9 cellular contexts compared by ENCODE assay signal in the genomic region with DNA sequence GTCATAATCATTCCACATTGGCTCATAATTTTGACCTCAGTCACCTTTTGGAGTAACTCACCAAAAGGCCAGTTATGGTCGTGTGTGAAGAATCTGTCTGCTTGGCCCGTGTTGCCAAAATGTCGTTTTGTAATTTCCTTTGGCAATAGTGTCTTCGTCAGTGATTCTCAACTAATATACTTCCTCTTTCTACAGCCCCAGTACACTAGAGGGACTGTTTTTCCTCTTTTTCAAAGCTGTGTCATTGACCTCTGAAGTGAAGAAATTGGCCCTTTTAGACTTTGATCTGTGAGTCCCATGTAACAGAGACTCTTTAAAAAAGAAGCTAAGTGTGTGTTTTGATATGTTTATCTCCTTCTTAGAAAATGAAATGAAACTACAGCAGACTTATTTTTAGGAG. TPM values are rescaled to one million over a fixed set of nuclear protein-coding genes. Genes with fewer than 3 reads are reported as not detected.
A peak's percentile ranks its signal among the peaks of the same experiment; 100 is the strongest.
DNase-seq lines count a peak whose midpoint lies in the region; ATAC-seq and TF ChIP-seq lines count a peak whose summit lies in the region.
"Had no signal": no experiment of that assay in that cellular context is flagged by ENCODE, and none has a peak within 500 bp of the region (broad histone marks: within the 10 kb centered on the region; RNA-seq: fewer than 3 reads in every experiment).

No MANE protein-coding gene starts in this region.

- H3K27ac ChIP-seq in OCI-LY3 (ENCODE audit: low read length), result no peak overlapping the region

- no peak for TF ChIP-seq CTCF in OCI-LY3 (IDR thresholded peaks at IDR 0.05; ENCODE audit: low read depth, low read length)
- TF ChIP-seq CTCF in endothelial cell (IDR thresholded peaks at IDR 0.05; ENCODE audit: unreplicated experiment), result no peak
- no peak for TF ChIP-seq CTCF in nephron (IDR thresholded peaks at IDR 0.05; ENCODE audit: unreplicated experiment in 3 of 3)

- H3K9ac ChIP-seq in OCI-LY3 (ENCODE audit: low read length), result no peak overlapping the region

- no peaks in the 10 kb centered on the region for H3K9me3 Mint-ChIP-seq in activated CD8-positive, alpha-beta memory T cell treated with anti-CD3 and anti-CD28 coated beads, Interleukin-2, amount 10 ng/mL, durations not matched to agents 7 days and 5 days (ENCODE audit: low read depth)
- H3K9me3 Mint-ChIP-seq in endothelial cell (ENCODE audit: unreplicated experiment) (no peaks in the 10 kb centered on the region), nephron (no peaks in the 10 kb centered on the region)

- peaks cover 37% of the 10 kb centered on the region for H3K36me3 Mint-ChIP-seq in activated CD8-positive, alpha-beta memory T cell treated with anti-CD3 and anti-CD28 coated beads, Interleukin-2, amount 10 ng/mL, durations not matched to agents 7 days and 5 days
- H3K36me3 Mint-ChIP-seq in endothelial cell (ENCODE audit: low read depth, unreplicated experiment) (peaks cover 32% of the 10 kb centered on the region), nephron (ENCODE audit: low read depth) (peaks cover 44% of the 10 kb centered on the region)

- peaks cover 29% of the 10 kb centered on the region for H3K4me1 ChIP-seq in OCI-LY3 (ENCODE audit: low read length)

- DNase-seq in activated CD8-positive, alpha-beta memory T cell treated with anti-CD3 and anti-CD28 coated beads, Interleukin-2, amount 10 ng/mL, durations not matched to agents 7 days and 5 days, result no peak
- DNase-seq in activated CD8-positive, alpha-beta memory T cell treated with anti-CD3 and anti-CD28 coated beads, Interleukin-2, amount 50 U/mL, for 4 hours, result no peak
- DNase-seq in endothelial cell (ENCODE audit: low spot score) (no peak), cortex of kidney (lab: John Stamatoyannopoulos, UW) (no peak)

- peaks cover 42% of the 10 kb centered on the region for H3K27me3 ChIP-seq in OCI-LY3 (ENCODE audit: low read depth, low read length)

- H3K4me3 Mint-ChIP-seq in activated CD8-positive, alpha-beta memory T cell treated with anti-CD3 and anti-CD28 coated beads, Interleukin-2, amount 10 ng/mL, durations not matched to agents 7 days and 5 days, result peak overlapping the region; percentile 3
- H3K4me3 Mint-ChIP-seq in endothelial cell (ENCODE audit: unreplicated experiment) (no peak overlapping the region), nephron (peak overlapping the region in 1 of 3 experiments; percentile 15)

- H3K9me3 ChIP-seq in OCI-LY3 (ENCODE audit: insufficient read depth, low read length), result no peaks in the 10 kb centered on the region
- H3K9me3 ChIP-seq: Caco-2 had no signal

- peaks cover 62% of the 10 kb centered on the region for H4K20me1 ChIP-seq in OCI-LY3 (ENCODE audit: insufficient read depth, low read length)

- H2AFZ ChIP-seq in OCI-LY3 (ENCODE audit: low read depth, low read length), result no peak overlapping the region

- CTCF ChIA-PET in activated CD8-positive, alpha-beta memory T cell treated with anti-CD3 and anti-CD28 coated beads, Interleukin-2, amount 10 ng/mL, durations not matched to agents 7 days and 5 days (lab: Charles Lee), result no interaction called here

- no peak for ATAC-seq in activated CD8-positive, alpha-beta memory T cell treated with anti-CD3 and anti-CD28 coated beads, Interleukin-2, amount 10 ng/mL, durations not matched to agents 7 days and 5 days
- ATAC-seq in GM18520 (IDR thresholded peaks at IDR 0.05; ENCODE audit: unreplicated experiment) (no peak), HG02970 (IDR thresholded peaks at IDR 0.05; ENCODE audit: low FRiP score, unreplicated experiment) (no peak)

- H3K27me3 Mint-ChIP-seq in activated CD8-positive, alpha-beta memory T cell treated with anti-CD3 and anti-CD28 coated beads, Interleukin-2, amount 10 ng/mL, durations not matched to agents 7 days and 5 days, result peaks cover 2% of the 10 kb centered on the region
- H3K27me3 Mint-ChIP-seq in endothelial cell (ENCODE audit: unreplicated experiment) (peaks cover 10% of the 10 kb centered on the region), nephron (ENCODE audit: low read depth) (peaks cover 3% of the 10 kb centered on the region)

- H3K4me2 ChIP-seq in OCI-LY3 (ENCODE audit: low read length), result peak overlapping the region; percentile 71

- no peaks in the 10 kb centered on the region for H3K36me3 ChIP-seq in OCI-LY3 (replicated peaks; ENCODE audit: low read depth, low read length)

- H3K79me2 ChIP-seq in OCI-LY3 (ENCODE audit: low read length), result no peaks in the 10 kb centered on the region

- H3K4me1 Mint-ChIP-seq in activated CD8-positive, alpha-beta memory T cell treated with anti-CD3 and anti-CD28 coated beads, Interleukin-2, amount 10 ng/mL, durations not matched to agents 7 days and 5 days, result peaks cover 61% of the 10 kb centered on the region
- peaks cover 42% of the 10 kb centered on the region for H3K4me1 Mint-ChIP-seq in endothelial cell (ENCODE audit: unreplicated experiment)
- H3K4me1 Mint-ChIP-seq in nephron, result peaks cover 50% of the 10 kb centered on the region

- H3K4me3 ChIP-seq in OCI-LY3 (ENCODE audit: low read length), result peak overlapping the region; percentile 37; the same call in 1 of the 2 replicates

- H3K27ac Mint-ChIP-seq in activated CD8-positive, alpha-beta memory T cell treated with anti-CD3 and anti-CD28 coated beads, Interleukin-2, amount 10 ng/mL, durations not matched to agents 7 days and 5 days, result peak overlapping the region; percentile 66
- H3K27ac Mint-ChIP-seq in endothelial cell (ENCODE audit: unreplicated experiment) (peak overlapping the region; percentile 59), nephron (peak overlapping the region; percentile 36 to 38 (median 36))

RNA-seq across cellular contexts. Expression of gene FOXO3, which starts 5.2 kb away (rescaled TPM):
- total RNA-seq in activated CD8-positive, alpha-beta memory T cell treated with anti-CD3 and anti-CD28 coated beads, Interleukin-2, amount 10 ng/mL, durations not matched to agents 7 days and 5 days, result 10 to 100 TPM; 13.4 to 14.7 TPM
- 34.6 TPM for total RNA-seq in endothelial cell (ENCODE audit: unreplicated experiment)
